8 cellular contexts compared by ENCODE assay signal in the genomic region with DNA sequence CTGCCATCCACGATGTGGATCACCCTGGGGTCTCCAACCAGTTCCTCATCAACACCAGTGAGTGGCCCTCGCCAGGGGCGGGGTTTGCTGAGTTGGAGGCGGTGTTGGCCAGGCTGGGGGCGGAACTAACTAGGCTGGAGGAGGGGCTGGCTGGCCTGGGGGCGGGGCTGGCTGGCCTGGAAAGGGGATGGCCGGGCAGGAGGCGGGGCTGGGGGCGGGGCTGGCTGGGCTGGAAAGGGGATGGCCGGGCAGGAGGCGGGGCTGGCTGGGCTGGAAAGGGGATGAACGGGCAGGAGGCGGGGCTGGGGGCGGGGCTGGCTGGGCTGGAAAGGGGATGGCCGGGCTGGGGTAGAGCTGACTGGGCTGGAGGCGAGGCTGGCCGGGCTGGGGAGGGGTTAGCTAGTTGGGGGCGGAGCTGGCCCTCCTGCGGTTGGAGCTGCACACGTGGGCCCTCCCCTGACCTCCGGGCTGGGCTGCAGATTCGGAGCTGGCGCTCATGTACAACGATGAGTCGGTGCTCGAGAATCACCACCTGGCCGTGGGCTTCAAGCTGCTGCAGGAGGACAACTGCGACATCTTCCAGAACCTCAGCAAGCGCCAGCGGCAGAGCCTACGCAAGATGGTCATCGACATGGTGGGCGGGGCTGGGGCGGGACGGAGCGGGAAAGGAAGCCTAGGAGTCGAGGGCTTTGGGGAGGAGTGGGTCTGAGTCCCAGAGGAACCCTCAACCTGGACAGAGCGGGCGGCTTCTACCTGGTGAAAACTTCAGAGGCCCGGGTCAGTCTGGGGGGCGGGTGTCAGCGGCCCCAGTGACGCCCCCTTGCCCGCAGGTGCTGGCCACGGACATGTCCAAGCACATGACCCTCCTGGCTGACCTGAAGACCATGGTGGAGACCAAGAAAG. TPM values are rescaled to one million over a fixed set of nuclear protein-coding genes. Genes with fewer than 3 reads are reported as not detected.
DNase-seq lines count a peak whose midpoint lies in the region; ATAC-seq and TF ChIP-seq lines count a peak whose summit lies in the region.

No MANE protein-coding gene starts in this region.

- in situ Hi-C loops in Panc1 (cut with HindIII; ENCODE audit: low pct_unique_long_range_greater_than_20kb, low sequenced_read_pairs) = no loop called here

- H3K27me3 Mint-ChIP-seq in naive thymus-derived CD8-positive, alpha-beta T cell = no peaks in the 10 kb centered on the region

- intact Hi-C loops in Panc1 (cut with micrococcal nuclease; ENCODE audit: unreplicated experiment) = no loop called here

- no peak overlapping the region; a peak in 1 of 4 replicates for H3K4me3 ChIP-seq in Panc1 (ENCODE audit: low read depth in 2 of 2, low read length in 2 of 2)
- peak overlapping the region; percentile 32 for H3K4me3 ChIP-seq in fibroblast of mammary gland (ENCODE audit: control insufficient read depth, low read depth, low read length)

- H3K4me1 ChIP-seq in Panc1 (ENCODE audit: control insufficient read depth, insufficient read depth, low read length) = no peaks in the 10 kb centered on the region

- TF ChIP-seq CTCF in Panc1 (IDR thresholded peaks at IDR 0.05) (no peak), fibroblast of mammary gland (conservative IDR thresholded peaks at IDR 0.05; ENCODE audit: control insufficient read depth, insufficient read depth, low read depth, low read length) (no peak)

- POLR2A ChIA-PET in Panc1 (lab: Charles Lee) = interaction anchor here (0.7 kb wide), 1 partner anchor 62 kb away, joined by 3 read pairs; no protein-coding TSS in a partner anchor
- POLR2A ChIA-PET in naive thymus-derived CD8-positive, alpha-beta T cell (lab: Charles Lee) = no interaction called here

- peak; percentile 88 for ATAC-seq in HG03342 (IDR thresholded peaks at IDR 0.05; ENCODE audit: unreplicated experiment)
- peak; percentile 84 for ATAC-seq in Panc1
- ATAC-seq in naive thymus-derived CD8-positive, alpha-beta T cell = peak; percentile 87 to 91

- H3K9me3 Mint-ChIP-seq in naive thymus-derived CD8-positive, alpha-beta T cell = no peaks in the 10 kb centered on the region

- no peaks in the 10 kb centered on the region for H3K36me3 ChIP-seq in Panc1 (ENCODE audit: control insufficient read depth, insufficient read depth, low read length)

- H3K4me3 Mint-ChIP-seq in naive thymus-derived CD8-positive, alpha-beta T cell = peak overlapping the region; percentile 56 to 82 (median 67)

- no peak overlapping the region for H3K27ac ChIP-seq in Panc1 (ENCODE audit: low read length)

- no peaks in the 10 kb centered on the region for H3K36me3 Mint-ChIP-seq in naive thymus-derived CD8-positive, alpha-beta T cell

- peak; percentile 35 for DNase-seq in NK-92 treated with Interleukin-12 subunit alpha and Interleukin-12 subunit beta, amount 100 ng/mL, for 24 hours (lab: John Stamatoyannopoulos, UW)
- DNase-seq in NK-92 (lab: John Stamatoyannopoulos, UW; ENCODE audit: unreplicated experiment) (no peak), Panc1 (ENCODE audit: low read depth, low spot score) (no peak), fibroblast of mammary gland (ENCODE audit: low read depth) (peak; percentile 91)
- DNase-seq in activated T-helper 1 cell treated with anti-CD3 and anti-CD28 coated beads, Interleukin-2, amount 50 U/mL, for 16 hours (ENCODE audit: low read depth in 1 of 2, low spot score in 1 of 2) = peak; percentile 58 to 76
- peak; percentile 71 to 86 (median 78) for DNase-seq in naive thymus-derived CD8-positive, alpha-beta T cell
- peak; percentile 67 to 75 for DNase-seq in stimulated activated CD8-positive, alpha-beta memory T cell treated with anti-CD3 and anti-CD28 coated beads, Interleukin-7, amount 100 ng/mL, for 4 hours (ENCODE audit: low read depth in 2 of 2)

- no peaks in the 10 kb centered on the region for H3K27me3 ChIP-seq in Panc1 (ENCODE audit: control insufficient read depth, insufficient read depth, low read length)

- CTCF ChIA-PET in Panc1 (lab: Charles Lee) = interaction anchor here (0.6 to 0.7 kb wide), 2 partner anchors 17 to 136 kb away, joined by 3 to 7 read pairs; no protein-coding TSS in a partner anchor

- no peaks in the 10 kb centered on the region for H3K9me3 ChIP-seq in Panc1 (ENCODE audit: control insufficient read depth, insufficient read depth, low read depth, low read length)

- H3K27ac Mint-ChIP-seq in naive thymus-derived CD8-positive, alpha-beta T cell = peak overlapping the region in 2 of 10 donors; percentile 31 to 50

- no TSS peak for BruUV-seq in Panc1 (replicated peaks; lab: Mats Ljungman, UMichigan)

- peaks cover 6 to 11% (median 9%) of the 10 kb centered on the region in 4 donors for H3K4me1 Mint-ChIP-seq in naive thymus-derived CD8-positive, alpha-beta T cell

RNA-seq across cellular contexts. Expression of a gene that starts 41.0 kb away (rescaled TPM):
- total RNA-seq in Panc1 (2021; ENCODE audit: unreplicated experiment) = 25.8 TPM
- polyA plus RNA-seq in Panc1 (2012; ENCODE audit: insufficient read length) = 23.8 TPM
- total RNA-seq in naive thymus-derived CD8-positive, alpha-beta T cell = under 1 TPM; 0.88 to 0.99 TPM
- polyA plus RNA-seq in naive thymus-derived CD8-positive, alpha-beta T cell = 1 to 10 TPM in 2 of 3 donors, under 1 TPM in 1; 0.33 to 2.5 (median 1.9) TPM

RNA-seq across cellular contexts. Expression of a gene that starts 41.9 kb away (rescaled TPM):
- 102 TPM for total RNA-seq in Panc1 (2021; ENCODE audit: unreplicated experiment)
- 153 TPM for polyA plus RNA-seq in Panc1 (2012; ENCODE audit: insufficient read length)
- total RNA-seq in naive thymus-derived CD8-positive, alpha-beta T cell = 10 to 100 TPM; 34.6 to 35.2 TPM
- 10 to 100 TPM; 15.1 to 25.7 (median 20.1) TPM for polyA plus RNA-seq in naive thymus-derived CD8-positive, alpha-beta T cell

RNA-seq across cellular contexts. Expression of a gene that starts 55.9 kb away (rescaled TPM):
- total RNA-seq in Panc1 (2021; ENCODE audit: unreplicated experiment) = 3.4 TPM
- 3.9 TPM for polyA plus RNA-seq in Panc1 (2012; ENCODE audit: insufficient read length)
- total RNA-seq in naive thymus-derived CD8-positive, alpha-beta T cell = under 1 TPM; 0.81 to 0.85 TPM
- polyA plus RNA-seq in naive thymus-derived CD8-positive, alpha-beta T cell = 10 to 100 TPM in 1 of 3 donors, 1 to 10 TPM in 1, under 1 TPM in 1; 0.99 to 77.2 (median 2.1) TPM

RNA-seq across cellular contexts. Expression of a gene that starts 58.0 kb away (rescaled TPM):
- 162 TPM for total RNA-seq in Panc1 (2021; ENCODE audit: unreplicated experiment)
- 300 TPM for polyA plus RNA-seq in Panc1 (2012; ENCODE audit: insufficient read length)
- 100 to 1,000 TPM; 155 to 158 TPM for total RNA-seq in naive thymus-derived CD8-positive, alpha-beta T cell
- polyA plus RNA-seq in naive thymus-derived CD8-positive, alpha-beta T cell = 10 to 100 TPM; 63.2 to 81.1 (median 65.6) TPM

Comparison
In these comparisons a context has a peak if more than half of its experiments do, and no peak if none do; other contexts are left out.
1. DNase-seq: peak in NK-92 treated with Interleukin-12 subunit alpha and Interleukin-12 subunit beta, amount 100 ng/mL, for 24 hours (single experiment), activated T-helper 1 cell treated with anti-CD3 and anti-CD28 coated beads, Interleukin-2, amount 50 U/mL, for 16 hours (2 of 2), fibroblast of mammary gland (single experiment), naive thymus-derived CD8-positive, alpha-beta T cell (10 of 10) and stimulated activated CD8-positive, alpha-beta memory T cell treated with anti-CD3 and anti-CD28 coated beads, Interleukin-7, amount 100 ng/mL, for 4 hours (2 of 2); none in NK-92 (single experiment) and Panc1 (single experiment).
2. RNA of a gene that starts 41.0 kb away (total RNA-seq): 25.8 TPM in Panc1 (single experiment); 0.88 to 0.99 TPM in naive thymus-derived CD8-positive, alpha-beta T cell; every median in the first group is over 10 times any median in the second.
3. Peak in every context shown above with its lines, with median percentiles within 50 percentile points of each other: ATAC-seq.